37 cellular contexts compared by ENCODE assay signal in genomic region chr11:90246468-90246867, GRCh38.
"Had no signal": no experiment of that assay in that cellular context is flagged by ENCODE, and none has a peak within 500 bp of the region (broad histone marks: within the 10 kb centered on the region; RNA-seq: fewer than 3 reads in every experiment).

No MANE protein-coding gene starts in this region.

- H3K27ac Mint-ChIP-seq: activated naive CD4-positive, alpha-beta T cell treated with anti-CD3 and anti-CD28 coated beads for 36 hours; activated naive CD4-positive, alpha-beta T cell treated with anti-CD3 and anti-CD28 coated beads, Interleukin-2, amount 10 ng/mL, durations not matched to agents 7 days and 5 days; activated naive CD4-positive, alpha-beta T cell treated with anti-CD3 and anti-CD28 coated beads, Interleukin-2, amount 50 U/mL, for 24 hours; activated naive CD4-positive, alpha-beta T cell treated with anti-CD3 and anti-CD28 coated beads, Interleukin-2, amount 50 U/mL, for 72 hours; activated naive CD8-positive, alpha-beta T cell; activated naive CD8-positive, alpha-beta T cell treated with anti-CD3 and anti-CD28 coated beads for 36 hours; activated naive CD8-positive, alpha-beta T cell treated with anti-CD3 and anti-CD28 coated beads, Interleukin-2, amount 10 ng/mL, durations not matched to agents 7 days and 5 days; activated naive CD8-positive, alpha-beta T cell treated with anti-CD3 and anti-CD28 coated beads, Interleukin-2, amount 50 U/mL, for 24 hours; activated T-cell treated with anti-CD3 and anti-CD28 coated beads, Interleukin-2, amount 50 U/mL, for 24 hours; activated T-cell treated with anti-CD3 and anti-CD28 coated beads, Interleukin-2, amount 50 U/mL, for 72 hours; activated T-helper 1 cell treated with anti-CD3 and anti-CD28 coated beads, Interleukin-12 subunit alpha, Interleukin-12 subunit beta, Interleukin-2, Interleukin-4 antibody, amounts not matched to agents 30 ng/mL and 10 ng/mL and 1 ng/mL, durations not matched to agents 14 hours and 24 hours and 36 hours; activated T-helper 17 cell treated with anti-CD3 and anti-CD28 coated beads, Interleukin-2, amount 50 U/mL, for 72 hours; activated T-helper 2 cell treated with anti-CD3 and anti-CD28 coated beads, Interferon-gamma antibody, Interleukin-2, Interleukin-4, amounts not matched to agents 10 μg/mL and 5 μg/mL and 100 μg/mL, durations not matched to agents 14 hours and 24 hours and 36 hours; brain had no signal

- H3K9me3 Mint-ChIP-seq: activated naive CD4-positive, alpha-beta T cell treated with anti-CD3 and anti-CD28 coated beads for 36 hours; activated naive CD4-positive, alpha-beta T cell treated with anti-CD3 and anti-CD28 coated beads, Interleukin-2, amount 10 ng/mL, durations not matched to agents 7 days and 5 days; activated naive CD4-positive, alpha-beta T cell treated with anti-CD3 and anti-CD28 coated beads, Interleukin-2, amount 50 U/mL, for 24 hours; activated naive CD4-positive, alpha-beta T cell treated with anti-CD3 and anti-CD28 coated beads, Interleukin-2, amount 50 U/mL, for 72 hours; activated naive CD8-positive, alpha-beta T cell treated with anti-CD3 and anti-CD28 coated beads for 36 hours; activated naive CD8-positive, alpha-beta T cell treated with anti-CD3 and anti-CD28 coated beads, Interleukin-2, amount 10 ng/mL, durations not matched to agents 7 days and 5 days; activated naive CD8-positive, alpha-beta T cell treated with anti-CD3 and anti-CD28 coated beads, Interleukin-2, amount 50 U/mL, for 24 hours; activated T-cell treated with anti-CD3 and anti-CD28 coated beads, Interleukin-2, amount 50 U/mL, for 24 hours; activated T-cell treated with anti-CD3 and anti-CD28 coated beads, Interleukin-2, amount 50 U/mL, for 4 hours; activated T-cell treated with anti-CD3 and anti-CD28 coated beads, Interleukin-2, amount 50 U/mL, for 72 hours; activated T-helper 1 cell treated with anti-CD3 and anti-CD28 coated beads, Interleukin-12 subunit alpha, Interleukin-12 subunit beta, Interleukin-2, Interleukin-4 antibody, amounts not matched to agents 30 ng/mL and 10 ng/mL and 1 ng/mL, durations not matched to agents 14 hours and 24 hours and 36 hours; activated T-helper 17 cell treated with anti-CD3 and anti-CD28 coated beads, Interleukin-2, amount 50 U/mL, for 72 hours; activated T-helper 2 cell treated with anti-CD3 and anti-CD28 coated beads, Interferon-gamma antibody, Interleukin-2, Interleukin-4, amounts not matched to agents 10 μg/mL and 5 μg/mL and 100 μg/mL, durations not matched to agents 14 hours and 24 hours and 36 hours; brain; central memory CD8-positive, alpha-beta T cell had no signal

- DNase-seq: activated effector memory CD4-positive, alpha-beta T cell treated with anti-CD3 and anti-CD28 coated beads, Interleukin-2, amount 50 U/mL, for 16 hours; activated effector memory CD4-positive, alpha-beta T cell treated with Interleukin-2 at 50 U/mL for 16 hours; activated gamma-delta T cell; activated gamma-delta T cell treated with Interleukin-2 at 50 U/mL for 16 hours; activated naive CD4-positive, alpha-beta T cell; activated naive CD4-positive, alpha-beta T cell treated with anti-CD3 and anti-CD28 coated beads for 36 hours; activated naive CD4-positive, alpha-beta T cell treated with anti-CD3 and anti-CD28 coated beads, Interleukin-2, amount 10 ng/mL, durations not matched to agents 7 days and 5 days; activated naive CD4-positive, alpha-beta T cell treated with anti-CD3 and anti-CD28 coated beads, Interleukin-2, amount 50 U/mL, for 16 hours; activated naive CD4-positive, alpha-beta T cell treated with Interleukin-2 at 50 U/mL for 16 hours; activated naive CD8-positive, alpha-beta T cell treated with anti-CD3 and anti-CD28 coated beads for 36 hours; activated naive CD8-positive, alpha-beta T cell treated with anti-CD3 and anti-CD28 coated beads, Interleukin-2, amount 10 ng/mL, durations not matched to agents 7 days and 5 days; activated naive CD8-positive, alpha-beta T cell treated with anti-CD3 and anti-CD28 coated beads, Interleukin-2, amount 50 U/mL, for 24 hours; activated T-cell treated with anti-CD3 and anti-CD28 coated beads, Interleukin-2, amount 50 U/mL, for 1 hour; activated T-cell treated with anti-CD3 and anti-CD28 coated beads, Interleukin-2, amount 50 U/mL, for 24 hours; activated T-cell treated with anti-CD3 and anti-CD28 coated beads, Interleukin-2, amount 50 U/mL, for 4 hours; activated T-cell treated with anti-CD3 and anti-CD28 coated beads, Interleukin-2, amount 50 U/mL, for 48 hours; activated T-cell treated with anti-CD3 and anti-CD28 coated beads, Interleukin-2, amount 50 U/mL, for 72 hours; adrenal gland; amniotic stem cell; amygdala; anterior cingulate cortex; aorta; body of pancreas; brain microvascular endothelial cell; caudate nucleus; central memory CD4-positive, alpha-beta T cell; cerebellar nuclear complex had no signal

- H3K4me3 Mint-ChIP-seq: activated naive CD4-positive, alpha-beta T cell treated with anti-CD3 and anti-CD28 coated beads for 36 hours; activated naive CD4-positive, alpha-beta T cell treated with anti-CD3 and anti-CD28 coated beads, Interleukin-2, amount 10 ng/mL, durations not matched to agents 7 days and 5 days; activated naive CD4-positive, alpha-beta T cell treated with anti-CD3 and anti-CD28 coated beads, Interleukin-2, amount 50 U/mL, for 24 hours; activated naive CD8-positive, alpha-beta T cell; activated naive CD8-positive, alpha-beta T cell treated with anti-CD3 and anti-CD28 coated beads for 36 hours; activated naive CD8-positive, alpha-beta T cell treated with anti-CD3 and anti-CD28 coated beads, Interleukin-2, amount 10 ng/mL, durations not matched to agents 7 days and 5 days; activated naive CD8-positive, alpha-beta T cell treated with anti-CD3 and anti-CD28 coated beads, Interleukin-2, amount 50 U/mL, for 24 hours; activated T-cell treated with anti-CD3 and anti-CD28 coated beads, Interleukin-2, amount 50 U/mL, for 24 hours; activated T-cell treated with anti-CD3 and anti-CD28 coated beads, Interleukin-2, amount 50 U/mL, for 4 hours; activated T-cell treated with anti-CD3 and anti-CD28 coated beads, Interleukin-2, amount 50 U/mL, for 72 hours; activated T-helper 1 cell treated with anti-CD3 and anti-CD28 coated beads, Interleukin-12 subunit alpha, Interleukin-12 subunit beta, Interleukin-2, Interleukin-4 antibody, amounts not matched to agents 30 ng/mL and 10 ng/mL and 1 ng/mL, durations not matched to agents 14 hours and 24 hours and 36 hours; activated T-helper 17 cell treated with anti-CD3 and anti-CD28 coated beads, Interleukin-2, amount 50 U/mL, for 72 hours; brain; central memory CD8-positive, alpha-beta T cell had no signal

- H3K36me3 Mint-ChIP-seq: activated naive CD4-positive, alpha-beta T cell treated with anti-CD3 and anti-CD28 coated beads, Interleukin-2, amount 10 ng/mL, durations not matched to agents 7 days and 5 days; activated naive CD4-positive, alpha-beta T cell treated with anti-CD3 and anti-CD28 coated beads, Interleukin-2, amount 50 U/mL, for 24 hours; activated naive CD8-positive, alpha-beta T cell; activated naive CD8-positive, alpha-beta T cell treated with anti-CD3 and anti-CD28 coated beads for 36 hours; activated naive CD8-positive, alpha-beta T cell treated with anti-CD3 and anti-CD28 coated beads, Interleukin-2, amount 10 ng/mL, durations not matched to agents 7 days and 5 days; brain had no signal

- ATAC-seq: activated naive CD4-positive, alpha-beta T cell treated with anti-CD3 and anti-CD28 coated beads, Interleukin-2, amount 50 U/mL, for 72 hours; activated naive CD8-positive, alpha-beta T cell treated with anti-CD3 and anti-CD28 coated beads, Interleukin-2, amount 50 U/mL, for 24 hours; activated T-cell treated with anti-CD3 and anti-CD28 coated beads, Interleukin-2, amount 50 U/mL, for 4 hours; activated T-cell treated with anti-CD3 and anti-CD28 coated beads, Interleukin-2, amount 50 U/mL, for 72 hours; activated T-helper 17 cell treated with anti-CD3 and anti-CD28 coated beads, Interleukin-2, amount 50 U/mL, for 72 hours; body of pancreas had no signal

- FAIRE-seq: astrocyte, bronchial epithelial cell had no signal

- H3K27me3 Mint-ChIP-seq: activated T-helper 17 cell treated with anti-CD3 and anti-CD28 coated beads, Interleukin-2, amount 50 U/mL, for 72 hours; brain had no signal
